ENCODE assay signal across 4 cellular contexts in genomic region chr13:103903790-103904189, GRCh38.
"Had no signal": no experiment of that assay in that cellular context is flagged by ENCODE, and none has a peak within 500 bp of the region (broad histone marks: within the 10 kb centered on the region; RNA-seq: fewer than 3 reads in every experiment).

No MANE protein-coding gene starts in this region.

- H3K4me3 ChIP-seq: K562 had no signal

- DNase-seq: IMR-90 had no signal

- H3K27ac ChIP-seq: HL-60 had no signal

- ATAC-seq: HepG2, K562 had no signal
